In genomic region chr11:64165842-64166635, GRCh38 we compare ENCODE assay signal across 1 cellular context.
TF ChIP-seq lines count a peak whose summit lies in the region.

TSS of gene MACROD1 (minus strand) at chr11:64166113. CDS start at chr11:64165994, 119 bp downstream.

TF ChIP-seq in HepG2, 621 proteins besides CTCF, POLR2A, EP300 and RAD21 (continued from another document and continues in another):
- TF ChIP-seq ZNF781 (CRISPR knock-in tag; IDR thresholded peaks at IDR 0.05; ENCODE audit: borderline replicate concordance, not compliant biosample characterization), result no peak
- TF ChIP-seq TBL1XR1 (IDR thresholded peaks at IDR 0.05; ENCODE audit: borderline replicate concordance, low read length, partially characterized antibody), result no peak
- no peak for TF ChIP-seq ZNF552 (CRISPR knock-in tag; IDR thresholded peaks at IDR 0.05; ENCODE audit: borderline replicate concordance)
- TF ChIP-seq ZNF274 (CRISPR knock-in tag; IDR thresholded peaks at IDR 0.05), result peak; percentile 54; the same call in 1 of the 2 replicates
- TF ChIP-seq PBX3 (CRISPR knock-in tag; IDR thresholded peaks at IDR 0.05; ENCODE audit: borderline replicate concordance), result 0 out of 2 replicates have a peak, but pooled peaks have one; percentile 64
- TF ChIP-seq ZNF713 (CRISPR knock-in tag; IDR thresholded peaks at IDR 0.05), result no peak
- no peak for TF ChIP-seq ZFP36L2 (CRISPR knock-in tag; IDR thresholded peaks at IDR 0.05)
- peak; percentile 48; the same call in 1 of the 2 replicates for TF ChIP-seq ARID5B (CRISPR knock-in tag; IDR thresholded peaks at IDR 0.05)
- no peak for TF ChIP-seq ATF3 (CRISPR knock-in tag; IDR thresholded peaks at IDR 0.05)
- no peak for TF ChIP-seq ZNF569 (CRISPR knock-in tag; IDR thresholded peaks at IDR 0.05; ENCODE audit: borderline replicate concordance)
- no peak for TF ChIP-seq MEF2D (CRISPR knock-in tag; IDR thresholded peaks at IDR 0.05)
- TF ChIP-seq ELK4 (CRISPR knock-in tag; IDR thresholded peaks at IDR 0.05; ENCODE audit: borderline replicate concordance), result no peak
- no peak for TF ChIP-seq ZNF337 (CRISPR knock-in tag; IDR thresholded peaks at IDR 0.05; ENCODE audit: borderline replicate concordance, low read depth)
- TF ChIP-seq ZBTB26 (CRISPR knock-in tag; IDR thresholded peaks at IDR 0.05; ENCODE audit: borderline replicate concordance), result no peak; the same call in 1 of the 2 replicates
- TF ChIP-seq NR2C2 (CRISPR knock-in tag; IDR thresholded peaks at IDR 0.05; ENCODE audit: borderline replicate concordance), result peak; percentile 60; the same call in 1 of the 2 replicates
- peak; percentile 17; the same call in 1 of the 2 replicates for TF ChIP-seq NR0B2 (CRISPR knock-in tag; IDR thresholded peaks at IDR 0.05)
- peak; percentile 58; the same call in 1 of the 2 replicates for TF ChIP-seq ARNT2 (CRISPR knock-in tag; IDR thresholded peaks at IDR 0.05; ENCODE audit: low read depth)
- TF ChIP-seq ZBTB25 (CRISPR knock-in tag; IDR thresholded peaks at IDR 0.05), result peak; percentile 85
- no peak for TF ChIP-seq ZNF367 (CRISPR knock-in tag; IDR thresholded peaks at IDR 0.05; ENCODE audit: borderline replicate concordance)
- no peak; the same call in 1 of the 2 replicates for TF ChIP-seq ZBTB38 (CRISPR knock-in tag; IDR thresholded peaks at IDR 0.05)
- TF ChIP-seq JUNB (CRISPR knock-in tag; IDR thresholded peaks at IDR 0.05; ENCODE audit: borderline replicate concordance), result no peak
- TF ChIP-seq ZMAT3 (CRISPR knock-in tag; conservative IDR thresholded peaks at IDR 0.05), result peak; percentile 77
- TF ChIP-seq ZNF138 (CRISPR knock-in tag; IDR thresholded peaks at IDR 0.05; ENCODE audit: low read depth), result no peak
- 0 out of 2 replicates have a peak, but pooled peaks have one; percentile 20 for TF ChIP-seq ZSCAN20 (CRISPR knock-in tag; IDR thresholded peaks at IDR 0.05; ENCODE audit: borderline replicate concordance)
- no peak for TF ChIP-seq SKIL (CRISPR knock-in tag; IDR thresholded peaks at IDR 0.05; ENCODE audit: borderline replicate concordance)
- TF ChIP-seq RFX5 (IDR thresholded peaks at IDR 0.05; ENCODE audit: low read depth, low read length), result no peak
- peak; percentile 56; the same call in 1 of the 2 replicates for TF ChIP-seq BCL3 (CRISPR knock-in tag; IDR thresholded peaks at IDR 0.05)
- TF ChIP-seq ZNF768 (CRISPR knock-in tag; IDR thresholded peaks at IDR 0.05), result peak; percentile 40
- TF ChIP-seq LRRFIP1 (CRISPR knock-in tag; conservative IDR thresholded peaks at IDR 0.05), result no peak
- TF ChIP-seq ZNF431 (CRISPR knock-in tag; IDR thresholded peaks at IDR 0.05; ENCODE audit: borderline replicate concordance, low read depth), result peak; percentile 68; the same call in 1 of the 2 replicates
- TF ChIP-seq JDP2 (CRISPR knock-in tag; IDR thresholded peaks at IDR 0.05; ENCODE audit: borderline replicate concordance), result no peak
- peak; percentile 74; the same call in 1 of the 2 replicates for TF ChIP-seq NKX3-1 (CRISPR knock-in tag; IDR thresholded peaks at IDR 0.05)
- peak; percentile 82; the same call in 1 of the 2 replicates for TF ChIP-seq ZNF543 (CRISPR knock-in tag; IDR thresholded peaks at IDR 0.05)
- no peak for TF ChIP-seq STAG1 (CRISPR knock-in tag; IDR thresholded peaks at IDR 0.05)
- TF ChIP-seq MLXIP (CRISPR knock-in tag; IDR thresholded peaks at IDR 0.05; ENCODE audit: borderline replicate concordance), result no peak; the same call in 1 of the 2 replicates
- TF ChIP-seq GMEB1 (CRISPR knock-in tag; IDR thresholded peaks at IDR 0.05; ENCODE audit: borderline replicate concordance), result peak; percentile 79
